8 cellular contexts compared by ENCODE assay signal in the genomic region with DNA sequence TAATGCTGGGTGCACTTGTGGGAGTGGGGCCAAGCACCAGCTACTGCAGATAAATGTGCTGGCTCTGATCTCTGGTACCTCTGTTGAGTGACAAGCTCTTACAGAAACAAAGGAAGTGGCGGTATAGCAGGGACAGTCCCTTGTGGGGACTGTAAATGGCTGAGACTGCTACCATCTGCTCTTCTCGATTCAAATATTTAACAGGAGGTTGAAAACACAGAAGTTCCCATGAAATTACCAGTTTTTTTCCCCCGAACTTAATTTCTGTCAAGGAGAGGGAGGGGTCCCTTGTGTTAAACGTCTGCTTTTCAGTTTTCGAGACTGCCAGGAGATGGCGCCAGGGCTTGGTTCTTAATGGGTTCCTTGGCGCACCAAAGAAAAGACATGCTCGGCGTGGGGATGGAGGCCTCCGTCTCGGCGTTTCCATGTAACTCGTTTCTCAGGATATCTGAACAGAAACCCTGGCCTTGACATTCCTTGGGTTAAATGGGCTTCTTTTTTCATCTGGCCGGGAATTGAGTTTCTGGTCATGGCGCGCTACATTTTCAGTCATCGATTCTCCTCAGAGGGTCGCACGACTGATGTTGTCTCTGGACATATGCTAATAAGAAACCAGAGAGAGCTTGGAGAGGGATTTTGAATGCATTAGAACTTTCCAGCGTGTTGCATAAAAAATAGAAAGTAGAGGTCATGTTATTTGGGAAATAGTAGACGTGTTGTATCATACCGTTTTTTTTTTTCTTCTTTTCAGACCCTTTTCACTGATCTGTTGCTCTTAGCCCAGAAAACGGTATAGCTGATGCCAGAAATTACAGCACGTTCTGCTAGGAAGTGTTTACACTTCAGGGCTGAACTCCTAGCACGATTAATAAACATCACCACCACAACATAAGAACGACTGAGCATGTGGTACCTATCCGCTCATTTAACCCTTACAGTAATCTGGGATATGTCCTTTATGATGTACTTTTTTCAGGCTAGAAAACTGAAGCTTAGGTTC.
DNase-seq lines count a peak whose midpoint lies in the region; ATAC-seq and TF ChIP-seq lines count a peak whose summit lies in the region.

No MANE protein-coding gene starts in this region.

- no peaks in the 10 kb centered on the region for H3K9me3 ChIP-seq in mucosa of rectum (ENCODE audit: control insufficient read depth in 2 of 2, low read length in 2 of 2)

- H3K27ac ChIP-seq in mucosa of rectum (ENCODE audit: low read depth in 2 of 2, low read length in 2 of 2), result no peak overlapping the region

- H3K36me3 ChIP-seq in mucosa of rectum (ENCODE audit: control insufficient read depth in 2 of 2, insufficient read depth in 2 of 2, low read length in 2 of 2), result no peaks in the 10 kb centered on the region

- H3K9ac ChIP-seq in mucosa of rectum (ENCODE audit: low read depth in 1 of 2, low read length in 2 of 2), result peak overlapping the region in 1 of 2 donors; percentile 50

- CTCF ChIA-PET in activated CD4-positive, alpha-beta memory T cell treated with anti-CD3 and anti-CD28 coated beads for 36 hours (lab: Charles Lee), result interaction anchor here (0.6 to 1.9 kb wide), 5 partner anchors 8 to 537 kb away, joined by 3 to 9 read pairs (median 3); partner anchors contain the start of genes MRPS27 and PTCD2

- no peaks in the 10 kb centered on the region for H3K36me3 Mint-ChIP-seq in activated CD4-positive, alpha-beta memory T cell treated with anti-CD3 and anti-CD28 coated beads for 36 hours

- H3K4me3 ChIP-seq in epithelial cell of esophagus (ENCODE audit: low read length) (no peak overlapping the region), mucosa of rectum (ENCODE audit: low read length in 2 of 2) (peak overlapping the region; percentile 49 to 58)

- DNase-seq in COR-L47 (lab: John Stamatoyannopoulos, UW) (peak; percentile 88), NCI-H345 treated with DMSO at 0.1 percent for 48 hours (lab: John Stamatoyannopoulos, UW; ENCODE audit: unreplicated experiment) (peak; percentile 61), epithelial cell of esophagus (ENCODE audit: low read depth) (peak; percentile 75)
- peak; percentile 85 for DNase-seq in activated CD4-positive, alpha-beta memory T cell treated with anti-CD3 and anti-CD28 coated beads for 36 hours
- DNase-seq in stimulated activated naive CD4-positive, alpha-beta T cell treated with Interleukin-2 at 50 U/mL for 16 hours (lab: John Stamatoyannopoulos, UW), result peak; percentile 21

- peaks cover 4% of the 10 kb centered on the region for H3K27me3 Mint-ChIP-seq in activated CD4-positive, alpha-beta memory T cell treated with anti-CD3 and anti-CD28 coated beads for 36 hours

- H3K27me3 ChIP-seq in mucosa of rectum (ENCODE audit: control insufficient read depth in 2 of 2, insufficient read depth in 2 of 2, low read length in 2 of 2), result peaks cover 0 to 4% of the 10 kb centered on the region in 2 donors

- intact Hi-C loops in activated CD4-positive, alpha-beta memory T cell treated with anti-CD3 and anti-CD28 coated beads for 36 hours (cut with micrococcal nuclease), result loop anchor here (1.0 to 5.0 kb wide), 5 partner anchors 104 to 524 kb away; no protein-coding TSS in a partner anchor

- POLR2A ChIA-PET in activated CD4-positive, alpha-beta memory T cell treated with anti-CD3 and anti-CD28 coated beads for 36 hours (lab: Charles Lee), result interaction anchor here (0.9 kb wide), 1 partner anchor 9 kb away, joined by 3 read pairs; no protein-coding TSS in a partner anchor

- peak overlapping the region; percentile 43 for H3K27ac Mint-ChIP-seq in activated CD4-positive, alpha-beta memory T cell treated with anti-CD3 and anti-CD28 coated beads for 36 hours

- peaks cover 24% of the 10 kb centered on the region for H3K4me1 Mint-ChIP-seq in activated CD4-positive, alpha-beta memory T cell treated with anti-CD3 and anti-CD28 coated beads for 36 hours (ENCODE audit: low read depth)

- peak overlapping the region; percentile 48 for H3K4me3 Mint-ChIP-seq in activated CD4-positive, alpha-beta memory T cell treated with anti-CD3 and anti-CD28 coated beads for 36 hours

- peak; percentile 87 for TF ChIP-seq CTCF in epithelial cell of esophagus (IDR thresholded peaks at IDR 0.05; ENCODE audit: insufficient read depth, low read depth, low read length, missing control alignments)

- H3K4me1 ChIP-seq in mucosa of rectum (ENCODE audit: control insufficient read depth in 2 of 2, insufficient read depth in 2 of 2, low read length in 2 of 2), result peaks cover 0 to 3% of the 10 kb centered on the region in 2 donors

- no peaks in the 10 kb centered on the region for H3K9me3 Mint-ChIP-seq in activated CD4-positive, alpha-beta memory T cell treated with anti-CD3 and anti-CD28 coated beads for 36 hours

- ATAC-seq in GM19438 (IDR thresholded peaks at IDR 0.05; ENCODE audit: low read depth, unreplicated experiment) (peak; percentile 95), HG03442 (IDR thresholded peaks at IDR 0.05; ENCODE audit: unreplicated experiment) (peak; percentile 94)

Comparison
In these comparisons a context has a peak if more than half of its experiments do, and no peak if none do; other contexts are left out.
1. DNase-seq: peak in every context shown above with its lines; median percentile 88 in COR-L47; 85 in activated CD4-positive, alpha-beta memory T cell treated with anti-CD3 and anti-CD28 coated beads for 36 hours; 75 in epithelial cell of esophagus; 61 in NCI-H345 treated with DMSO at 0.1 percent for 48 hours; 21 in stimulated activated naive CD4-positive, alpha-beta T cell treated with Interleukin-2 at 50 U/mL for 16 hours.